1 cellular context compared by ENCODE assay signal in genomic region chr10:3068201-3068967, GRCh38.
TF ChIP-seq lines count a peak whose summit lies in the region.

No MANE protein-coding gene starts in this region.

TF ChIP-seq in K562, 482 proteins besides CTCF, POLR2A, EP300 and RAD21 (continued from another document and continues in another):
- TF ChIP-seq POLR2AphosphoS5 (IDR thresholded peaks at IDR 0.05; ENCODE audit: control insufficient read depth, insufficient read depth, low read depth, low read length) (0 out of 2 replicates have a peak, but pooled peaks have one; percentile 13), NFIC (IDR thresholded peaks at IDR 0.05) (no peak), ATF1 (CRISPR knock-in tag; IDR thresholded peaks at IDR 0.05) (no peak), ATF1 (tag; IDR thresholded peaks at IDR 0.05) (0 out of 2 replicates have a peak, but pooled peaks have one; percentile 17), POLR2AphosphoS2 (IDR thresholded peaks at IDR 0.05; ENCODE audit: low read length) (no peak), ZNF174 (CRISPR knock-in tag; IDR thresholded peaks at IDR 0.05) (no peak), HDAC2 (IDR thresholded peaks at IDR 0.05) (0 out of 2 replicates have a peak, but pooled peaks have one; percentile 51), ETV1 (tag; conservative IDR thresholded peaks at IDR 0.05; ENCODE audit: low read depth) (peak; percentile 47), SMAD4 (CRISPR knock-in tag; conservative IDR thresholded peaks at IDR 0.05) (0 out of 2 replicates have a peak, but pooled peaks have one; percentile 36), ZNF224 (CRISPR knock-in tag; IDR thresholded peaks at IDR 0.05) (no peak), E2F5 (CRISPR knock-in tag; IDR thresholded peaks at IDR 0.05) (no peak), FIP1L1 (IDR thresholded peaks at IDR 0.05; ENCODE audit: low read depth, low read length, poor library complexity, severe bottlenecking) (peak; percentile 77), ETV6 (IDR thresholded peaks at IDR 0.05; ENCODE audit: borderline replicate concordance in 1 of 2, low read depth in 2 of 2, low read length in 1 of 2) (no peak), ETV6 (CRISPR knock-in tag; IDR thresholded peaks at IDR 0.05; ENCODE audit: borderline replicate concordance) (no peak), CBX1 (IDR thresholded peaks at IDR 0.05; ENCODE audit: low read depth) (0 out of 2 replicates have a peak, but pooled peaks have one; percentile 68), UBTF (IDR thresholded peaks at IDR 0.05; ENCODE audit: borderline replicate concordance in 1 of 2, low read depth in 2 of 2, low read length in 2 of 2) (peak; percentile 47 to 68; a peak in 2 of 4 replicates), ZNF79 (CRISPR knock-in tag; IDR thresholded peaks at IDR 0.05; ENCODE audit: low read depth) (no peak), GTF2F1 (IDR thresholded peaks at IDR 0.05; ENCODE audit: low read depth, low read length) (0 out of 2 replicates have a peak, but pooled peaks have one; percentile 32), NR2C2 (CRISPR knock-in tag; IDR thresholded peaks at IDR 0.05) (no peak), NR2C2 (tag; IDR thresholded peaks at IDR 0.05) (no peak; the same call in 1 of the 2 replicates), ZC3H8 (IDR thresholded peaks at IDR 0.05) (no peak), NR2F6 (CRISPR knock-in tag; IDR thresholded peaks at IDR 0.05) (no peak), FOSL1 (tag; conservative IDR thresholded peaks at IDR 0.05) (no peak), CREM (IDR thresholded peaks at IDR 0.05; ENCODE audit: low read depth) (peak; percentile 11; the same call in 1 of the 2 replicates), MYC (IDR thresholded peaks at IDR 0.05; ENCODE audit: low read depth, low read length) (peak; percentile 80), MYC (CRISPR knock-in tag; IDR thresholded peaks at IDR 0.05; ENCODE audit: borderline replicate concordance, low read depth) (peak; percentile 74; the same call in 1 of the 2 replicates), SMAD2 (IDR thresholded peaks at IDR 0.05; ENCODE audit: low read depth, low read length) (no peak), ZBTB40 (IDR thresholded peaks at IDR 0.05) (peak; percentile 65), ZBTB40 (CRISPR knock-in tag; IDR thresholded peaks at IDR 0.05) (no peak), ZNF175 (CRISPR knock-in tag; IDR thresholded peaks at IDR 0.05; ENCODE audit: low read depth) (no peak), ILK (tag; IDR thresholded peaks at IDR 0.05; ENCODE audit: borderline replicate concordance, low read depth) (no peak)
- TF ChIP-seq, protein P1, sequence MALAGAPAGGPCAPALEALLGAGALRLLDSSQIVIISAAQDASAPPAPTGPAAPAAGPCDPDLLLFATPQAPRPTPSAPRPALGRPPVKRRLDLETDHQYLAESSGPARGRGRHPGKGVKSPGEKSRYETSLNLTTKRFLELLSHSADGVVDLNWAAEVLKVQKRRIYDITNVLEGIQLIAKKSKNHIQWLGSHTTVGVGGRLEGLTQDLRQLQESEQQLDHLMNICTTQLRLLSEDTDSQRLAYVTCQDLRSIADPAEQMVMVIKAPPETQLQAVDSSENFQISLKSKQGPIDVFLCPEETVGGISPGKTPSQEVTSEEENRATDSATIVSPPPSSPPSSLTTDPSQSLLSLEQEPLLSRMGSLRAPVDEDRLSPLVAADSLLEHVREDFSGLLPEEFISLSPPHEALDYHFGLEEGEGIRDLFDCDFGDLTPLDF (CRISPR knock-in tag; IDR thresholded peaks at IDR 0.05): 0 out of 2 replicates have a peak, but pooled peaks have one; percentile 35
- TF ChIP-seq, protein P2, sequence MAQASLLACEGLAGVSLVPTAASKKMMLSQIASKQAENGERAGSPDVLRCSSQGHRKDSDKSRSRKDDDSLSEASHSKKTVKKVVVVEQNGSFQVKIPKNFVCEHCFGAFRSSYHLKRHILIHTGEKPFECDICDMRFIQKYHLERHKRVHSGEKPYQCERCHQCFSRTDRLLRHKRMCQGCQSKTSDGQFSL (CRISPR knock-in tag; IDR thresholded peaks at IDR 0.05): no peak
- TF ChIP-seq, protein P2 (tag; IDR thresholded peaks at IDR 0.05): peak in 1 of 2 experiments; percentile 14; a peak in 1 of 4 replicates
- TF ChIP-seq, protein P3, sequence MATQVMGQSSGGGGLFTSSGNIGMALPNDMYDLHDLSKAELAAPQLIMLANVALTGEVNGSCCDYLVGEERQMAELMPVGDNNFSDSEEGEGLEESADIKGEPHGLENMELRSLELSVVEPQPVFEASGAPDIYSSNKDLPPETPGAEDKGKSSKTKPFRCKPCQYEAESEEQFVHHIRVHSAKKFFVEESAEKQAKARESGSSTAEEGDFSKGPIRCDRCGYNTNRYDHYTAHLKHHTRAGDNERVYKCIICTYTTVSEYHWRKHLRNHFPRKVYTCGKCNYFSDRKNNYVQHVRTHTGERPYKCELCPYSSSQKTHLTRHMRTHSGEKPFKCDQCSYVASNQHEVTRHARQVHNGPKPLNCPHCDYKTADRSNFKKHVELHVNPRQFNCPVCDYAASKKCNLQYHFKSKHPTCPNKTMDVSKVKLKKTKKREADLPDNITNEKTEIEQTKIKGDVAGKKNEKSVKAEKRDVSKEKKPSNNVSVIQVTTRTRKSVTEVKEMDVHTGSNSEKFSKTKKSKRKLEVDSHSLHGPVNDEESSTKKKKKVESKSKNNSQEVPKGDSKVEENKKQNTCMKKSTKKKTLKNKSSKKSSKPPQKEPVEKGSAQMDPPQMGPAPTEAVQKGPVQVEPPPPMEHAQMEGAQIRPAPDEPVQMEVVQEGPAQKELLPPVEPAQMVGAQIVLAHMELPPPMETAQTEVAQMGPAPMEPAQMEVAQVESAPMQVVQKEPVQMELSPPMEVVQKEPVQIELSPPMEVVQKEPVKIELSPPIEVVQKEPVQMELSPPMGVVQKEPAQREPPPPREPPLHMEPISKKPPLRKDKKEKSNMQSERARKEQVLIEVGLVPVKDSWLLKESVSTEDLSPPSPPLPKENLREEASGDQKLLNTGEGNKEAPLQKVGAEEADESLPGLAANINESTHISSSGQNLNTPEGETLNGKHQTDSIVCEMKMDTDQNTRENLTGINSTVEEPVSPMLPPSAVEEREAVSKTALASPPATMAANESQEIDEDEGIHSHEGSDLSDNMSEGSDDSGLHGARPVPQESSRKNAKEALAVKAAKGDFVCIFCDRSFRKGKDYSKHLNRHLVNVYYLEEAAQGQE (CRISPR knock-in tag; IDR thresholded peaks at IDR 0.05; ENCODE audit: low read depth): 0 out of 2 replicates have a peak, but pooled peaks have one; percentile 19
- TF ChIP-seq, protein P4, sequence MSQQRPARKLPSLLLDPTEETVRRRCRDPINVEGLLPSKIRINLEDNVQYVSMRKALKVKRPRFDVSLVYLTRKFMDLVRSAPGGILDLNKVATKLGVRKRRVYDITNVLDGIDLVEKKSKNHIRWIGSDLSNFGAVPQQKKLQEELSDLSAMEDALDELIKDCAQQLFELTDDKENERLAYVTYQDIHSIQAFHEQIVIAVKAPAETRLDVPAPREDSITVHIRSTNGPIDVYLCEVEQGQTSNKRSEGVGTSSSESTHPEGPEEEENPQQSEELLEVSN (IDR thresholded peaks at IDR 0.05; ENCODE audit: borderline replicate concordance in 1 of 2, extremely low read depth in 1 of 2, insufficient read depth in 1 of 2, insufficient read length in 1 of 2, low read depth in 1 of 2, low read length in 1 of 2, poor library complexity in 1 of 2, severe bottlenecking in 1 of 2): peak; percentile 42 to 94
- TF ChIP-seq, protein P5, sequence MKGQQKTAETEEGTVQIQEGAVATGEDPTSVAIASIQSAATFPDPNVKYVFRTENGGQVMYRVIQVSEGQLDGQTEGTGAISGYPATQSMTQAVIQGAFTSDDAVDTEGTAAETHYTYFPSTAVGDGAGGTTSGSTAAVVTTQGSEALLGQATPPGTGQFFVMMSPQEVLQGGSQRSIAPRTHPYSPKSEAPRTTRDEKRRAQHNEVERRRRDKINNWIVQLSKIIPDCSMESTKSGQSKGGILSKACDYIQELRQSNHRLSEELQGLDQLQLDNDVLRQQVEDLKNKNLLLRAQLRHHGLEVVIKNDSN (CRISPR knock-in tag; IDR thresholded peaks at IDR 0.05): 0 out of 2 replicates have a peak, but pooled peaks have one; percentile 11
- TF ChIP-seq, protein P6, sequence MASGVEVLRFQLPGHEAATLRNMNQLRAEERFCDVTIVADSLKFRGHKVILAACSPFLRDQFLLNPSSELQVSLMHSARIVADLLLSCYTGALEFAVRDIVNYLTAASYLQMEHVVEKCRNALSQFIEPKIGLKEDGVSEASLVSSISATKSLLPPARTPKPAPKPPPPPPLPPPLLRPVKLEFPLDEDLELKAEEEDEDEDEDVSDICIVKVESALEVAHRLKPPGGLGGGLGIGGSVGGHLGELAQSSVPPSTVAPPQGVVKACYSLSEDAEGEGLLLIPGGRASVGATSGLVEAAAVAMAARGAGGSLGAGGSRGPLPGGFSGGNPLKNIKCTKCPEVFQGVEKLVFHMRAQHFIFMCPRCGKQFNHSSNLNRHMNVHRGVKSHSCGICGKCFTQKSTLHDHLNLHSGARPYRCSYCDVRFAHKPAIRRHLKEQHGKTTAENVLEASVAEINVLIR (CRISPR knock-in tag; IDR thresholded peaks at IDR 0.05): no peak
